In genomic region chr10:34152434-34152833, GRCh38 we compare ENCODE assay signal across 36 cellular contexts.
"Had no signal": no experiment of that assay in that cellular context is flagged by ENCODE, and none has a peak within 500 bp of the region (broad histone marks: within the 10 kb centered on the region; RNA-seq: fewer than 3 reads in every experiment).

No MANE protein-coding gene starts in this region.

- H3K4me1 ChIP-seq: ascending aorta had no signal

- DNase-seq: activated B cell treated with CpG ODN at 0.5 μM for 24 hours; activated CD4-positive, alpha-beta memory T cell treated with anti-CD3 and anti-CD28 coated beads, Interleukin-2, amount 10 ng/mL, durations not matched to agents 7 days and 5 days; activated CD4-positive, alpha-beta T cell treated with anti-CD3 and anti-CD28 coated beads for 4 hours; activated CD4-positive, alpha-beta T cell treated with anti-CD3 and anti-CD28 coated beads, Interleukin-2, amount 10 ng/mL, durations not matched to agents 24 days and 14 days; activated CD4-positive, alpha-beta T cell treated with anti-CD3 and anti-CD28 coated beads, Interleukin-2, amount 50 U/mL, for 48 hours; activated CD4-positive, CD25-positive, alpha-beta regulatory T cell treated with anti-CD3 and anti-CD28 coated beads, Interleukin-2, amount 50 U/mL, for 72 hours; activated CD8-positive, alpha-beta memory T cell treated with anti-CD3 and anti-CD28 coated beads for 24 hours; activated CD8-positive, alpha-beta memory T cell treated with anti-CD3 and anti-CD28 coated beads, Interleukin-2, amount 10 ng/mL, durations not matched to agents 7 days and 5 days; activated CD8-positive, alpha-beta memory T cell treated with anti-CD3 and anti-CD28 coated beads, Interleukin-2, amount 50 U/mL, for 48 hours; activated CD8-positive, alpha-beta T cell treated with anti-CD3 and anti-CD28 coated beads, Interleukin-2, amount 10 ng/mL, durations not matched to agents 7 days and 5 days; activated effector memory CD4-positive, alpha-beta T cell treated with Interleukin-2 at 50 U/mL for 16 hours; activated gamma-delta T cell; activated naive CD4-positive, alpha-beta T cell treated with anti-CD3 and anti-CD28 coated beads, Interleukin-2, amount 10 ng/mL, durations not matched to agents 7 days and 5 days; activated naive CD4-positive, alpha-beta T cell treated with Interleukin-2 at 50 U/mL for 16 hours; activated naive CD8-positive, alpha-beta T cell treated with anti-CD3 and anti-CD28 coated beads, Interleukin-2, amount 10 ng/mL, durations not matched to agents 7 days and 5 days; activated naive CD8-positive, alpha-beta T cell treated with anti-CD3 and anti-CD28 coated beads, Interleukin-2, amount 50 U/mL, for 24 hours; activated T-cell treated with anti-CD3 and anti-CD28 coated beads, Interleukin-2, amount 50 U/mL, for 24 hours; activated T-cell treated with anti-CD3 and anti-CD28 coated beads, Interleukin-2, amount 50 U/mL, for 48 hours; amygdala; anterior cingulate cortex; caudate nucleus; cerebellar nuclear complex; T-helper 1 cell; T-helper 2 cell; T-helper 9 cell had no signal

- H3K27ac ChIP-seq: ascending aorta, cardiac muscle cell had no signal

- FAIRE-seq: bronchial epithelial cell, TTC549 had no signal

- H3K27me3 ChIP-seq: ascending aorta, cardiac muscle cell had no signal

- H3K36me3 Mint-ChIP-seq: activated CD8-positive, alpha-beta memory T cell treated with anti-CD3 and anti-CD28 coated beads, Interleukin-2, amount 10 ng/mL, durations not matched to agents 7 days and 5 days; activated naive CD4-positive, alpha-beta T cell treated with anti-CD3 and anti-CD28 coated beads, Interleukin-2, amount 10 ng/mL, durations not matched to agents 7 days and 5 days; activated naive CD4-positive, alpha-beta T cell treated with anti-CD3 and anti-CD28 coated beads, Interleukin-2, amount 50 U/mL, for 24 hours; activated naive CD8-positive, alpha-beta T cell; activated naive CD8-positive, alpha-beta T cell treated with anti-CD3 and anti-CD28 coated beads, Interleukin-2, amount 10 ng/mL, durations not matched to agents 7 days and 5 days; brain had no signal

- H3K27ac Mint-ChIP-seq: activated B cell treated with CpG ODN at 0.5 μM for 24 hours; activated CD4-positive, alpha-beta memory T cell treated with anti-CD3 and anti-CD28 coated beads, Interleukin-2, amount 10 ng/mL, durations not matched to agents 7 days and 5 days; activated CD4-positive, alpha-beta T cell treated with anti-CD3 and anti-CD28 coated beads, Interleukin-2, amount 10 ng/mL, durations not matched to agents 24 days and 14 days; activated CD8-positive, alpha-beta memory T cell treated with anti-CD3 and anti-CD28 coated beads, Interleukin-2, amount 10 ng/mL, durations not matched to agents 7 days and 5 days; activated CD8-positive, alpha-beta T cell treated with anti-CD3 and anti-CD28 coated beads, Interleukin-2, amount 10 ng/mL, durations not matched to agents 7 days and 5 days; activated naive CD4-positive, alpha-beta T cell treated with anti-CD3 and anti-CD28 coated beads, Interleukin-2, amount 10 ng/mL, durations not matched to agents 7 days and 5 days; activated naive CD4-positive, alpha-beta T cell treated with anti-CD3 and anti-CD28 coated beads, Interleukin-2, amount 50 U/mL, for 24 hours; activated naive CD8-positive, alpha-beta T cell; activated naive CD8-positive, alpha-beta T cell treated with anti-CD3 and anti-CD28 coated beads, Interleukin-2, amount 10 ng/mL, durations not matched to agents 7 days and 5 days; activated naive CD8-positive, alpha-beta T cell treated with anti-CD3 and anti-CD28 coated beads, Interleukin-2, amount 50 U/mL, for 24 hours; activated T-cell treated with anti-CD3 and anti-CD28 coated beads, Interleukin-2, amount 50 U/mL, for 24 hours; activated T-helper 2 cell treated with anti-CD3 and anti-CD28 coated beads, Interferon-gamma antibody, Interleukin-2, Interleukin-4, amounts not matched to agents 10 μg/mL and 5 μg/mL and 100 μg/mL, durations not matched to agents 14 hours and 24 hours and 36 hours; brain; T-helper 1 cell treated with Interleukin-12 subunit alpha and Interleukin-12 subunit beta and Interleukin-4 antibody, amounts not matched to agents 30 μg/mL and 1 μg/mL, for 36 hours; T-helper 2 cell treated with Interferon-gamma antibody and Interleukin-4, amounts not matched to agents 5 μg/mL and 100 μg/mL, for 36 hours had no signal

- H3K9me3 Mint-ChIP-seq: activated B cell treated with CpG ODN at 0.5 μM for 24 hours; activated CD4-positive, alpha-beta memory T cell treated with anti-CD3 and anti-CD28 coated beads, Interleukin-2, amount 10 ng/mL, durations not matched to agents 7 days and 5 days; activated CD4-positive, alpha-beta T cell treated with anti-CD3 and anti-CD28 coated beads, Interleukin-2, amount 10 ng/mL, durations not matched to agents 24 days and 14 days; activated naive CD4-positive, alpha-beta T cell treated with anti-CD3 and anti-CD28 coated beads, Interleukin-2, amount 10 ng/mL, durations not matched to agents 7 days and 5 days; activated naive CD4-positive, alpha-beta T cell treated with anti-CD3 and anti-CD28 coated beads, Interleukin-2, amount 50 U/mL, for 24 hours; activated naive CD8-positive, alpha-beta T cell treated with anti-CD3 and anti-CD28 coated beads, Interleukin-2, amount 10 ng/mL, durations not matched to agents 7 days and 5 days; activated naive CD8-positive, alpha-beta T cell treated with anti-CD3 and anti-CD28 coated beads, Interleukin-2, amount 50 U/mL, for 24 hours; activated T-cell treated with anti-CD3 and anti-CD28 coated beads, Interleukin-2, amount 50 U/mL, for 24 hours; activated T-helper 2 cell treated with anti-CD3 and anti-CD28 coated beads, Interferon-gamma antibody, Interleukin-2, Interleukin-4, amounts not matched to agents 10 μg/mL and 5 μg/mL and 100 μg/mL, durations not matched to agents 14 hours and 24 hours and 36 hours; brain; central memory CD8-positive, alpha-beta T cell; T-helper 1 cell treated with Interleukin-12 subunit alpha and Interleukin-12 subunit beta and Interleukin-4 antibody, amounts not matched to agents 30 μg/mL and 1 μg/mL, for 36 hours; T-helper 2 cell treated with Interferon-gamma antibody and Interleukin-4, amounts not matched to agents 5 μg/mL and 100 μg/mL, for 36 hours had no signal

- H3K4me3 Mint-ChIP-seq: activated B cell treated with CpG ODN at 0.5 μM for 24 hours; activated CD4-positive, alpha-beta memory T cell treated with anti-CD3 and anti-CD28 coated beads, Interleukin-2, amount 10 ng/mL, durations not matched to agents 7 days and 5 days; activated CD4-positive, alpha-beta T cell treated with anti-CD3 and anti-CD28 coated beads, Interleukin-2, amount 10 ng/mL, durations not matched to agents 24 days and 14 days; activated CD8-positive, alpha-beta memory T cell treated with anti-CD3 and anti-CD28 coated beads, Interleukin-2, amount 10 ng/mL, durations not matched to agents 7 days and 5 days; activated CD8-positive, alpha-beta T cell treated with anti-CD3 and anti-CD28 coated beads, Interleukin-2, amount 10 ng/mL, durations not matched to agents 7 days and 5 days; activated naive CD4-positive, alpha-beta T cell treated with anti-CD3 and anti-CD28 coated beads, Interleukin-2, amount 10 ng/mL, durations not matched to agents 7 days and 5 days; activated naive CD4-positive, alpha-beta T cell treated with anti-CD3 and anti-CD28 coated beads, Interleukin-2, amount 50 U/mL, for 24 hours; activated naive CD8-positive, alpha-beta T cell; activated naive CD8-positive, alpha-beta T cell treated with anti-CD3 and anti-CD28 coated beads, Interleukin-2, amount 10 ng/mL, durations not matched to agents 7 days and 5 days; activated naive CD8-positive, alpha-beta T cell treated with anti-CD3 and anti-CD28 coated beads, Interleukin-2, amount 50 U/mL, for 24 hours; activated T-cell treated with anti-CD3 and anti-CD28 coated beads, Interleukin-2, amount 50 U/mL, for 24 hours; brain; central memory CD8-positive, alpha-beta T cell; T-helper 1 cell treated with Interleukin-12 subunit alpha and Interleukin-12 subunit beta and Interleukin-4 antibody, amounts not matched to agents 30 μg/mL and 1 μg/mL, for 36 hours; T-helper 2 cell treated with Interferon-gamma antibody and Interleukin-4, amounts not matched to agents 5 μg/mL and 100 μg/mL, for 36 hours had no signal

- H3K4me3 ChIP-seq: ascending aorta, cardiac muscle cell had no signal

- H3K27me3 Mint-ChIP-seq: activated B cell treated with CpG ODN at 0.5 μM for 24 hours; activated CD4-positive, alpha-beta memory T cell treated with anti-CD3 and anti-CD28 coated beads, Interleukin-2, amount 10 ng/mL, durations not matched to agents 7 days and 5 days; activated CD8-positive, alpha-beta memory T cell treated with anti-CD3 and anti-CD28 coated beads, Interleukin-2, amount 10 ng/mL, durations not matched to agents 7 days and 5 days; activated naive CD4-positive, alpha-beta T cell treated with anti-CD3 and anti-CD28 coated beads, Interleukin-2, amount 10 ng/mL, durations not matched to agents 7 days and 5 days; activated naive CD8-positive, alpha-beta T cell; brain; central memory CD8-positive, alpha-beta T cell had no signal

- ATAC-seq: activated CD8-positive, alpha-beta memory T cell treated with anti-CD3 and anti-CD28 coated beads, Interleukin-2, amount 10 ng/mL, durations not matched to agents 7 days and 5 days; activated CD8-positive, alpha-beta T cell treated with anti-CD3 and anti-CD28 coated beads, Interleukin-2, amount 10 ng/mL, durations not matched to agents 7 days and 5 days; activated naive CD8-positive, alpha-beta T cell treated with anti-CD3 and anti-CD28 coated beads, Interleukin-2, amount 50 U/mL, for 24 hours had no signal

- H3K9me3 ChIP-seq: ascending aorta had no signal

- H3K36me3 ChIP-seq: ascending aorta, cardiac muscle cell had no signal

- H3K4me1 Mint-ChIP-seq: activated B cell treated with CpG ODN at 0.5 μM for 24 hours; activated CD4-positive, alpha-beta memory T cell treated with anti-CD3 and anti-CD28 coated beads, Interleukin-2, amount 10 ng/mL, durations not matched to agents 7 days and 5 days; activated CD4-positive, alpha-beta T cell treated with anti-CD3 and anti-CD28 coated beads, Interleukin-2, amount 10 ng/mL, durations not matched to agents 24 days and 14 days; activated CD8-positive, alpha-beta memory T cell treated with anti-CD3 and anti-CD28 coated beads, Interleukin-2, amount 10 ng/mL, durations not matched to agents 7 days and 5 days; activated naive CD4-positive, alpha-beta T cell treated with anti-CD3 and anti-CD28 coated beads, Interleukin-2, amount 10 ng/mL, durations not matched to agents 7 days and 5 days; activated naive CD4-positive, alpha-beta T cell treated with anti-CD3 and anti-CD28 coated beads, Interleukin-2, amount 50 U/mL, for 24 hours; activated naive CD8-positive, alpha-beta T cell treated with anti-CD3 and anti-CD28 coated beads, Interleukin-2, amount 10 ng/mL, durations not matched to agents 7 days and 5 days; activated naive CD8-positive, alpha-beta T cell treated with anti-CD3 and anti-CD28 coated beads, Interleukin-2, amount 50 U/mL, for 24 hours; central memory CD8-positive, alpha-beta T cell had no signal
